In genomic region chr2:59677095-59677609, GRCh38 we compare ENCODE assay signal across 27 cellular contexts.
DNase-seq lines count a peak whose midpoint lies in the region; ATAC-seq, FAIRE-seq and TF ChIP-seq lines count a peak whose summit lies in the region.
"Had no signal": no experiment of that assay in that cellular context is flagged by ENCODE, and none has a peak within 500 bp of the region (broad histone marks: within the 10 kb centered on the region; RNA-seq: fewer than 3 reads in every experiment).

No MANE protein-coding gene starts in this region.

- H3K9ac ChIP-seq in H1 (replicated peaks in 1 of 4; ENCODE audit: extremely low read depth in 1 of 4, low read depth in 3 of 4, low read length in 3 of 4) (no peak overlapping the region), colonic mucosa (ENCODE audit: low read depth in 2 of 2, low read length in 2 of 2) (no peak overlapping the region)
- H3K9ac ChIP-seq: KMS-11 had no signal

- H3K27me3 Mint-ChIP-seq in HFFc6 (ENCODE audit: insufficient read depth), result no peaks in the 10 kb centered on the region
- no peaks in the 10 kb centered on the region for H3K27me3 Mint-ChIP-seq in effector memory CD8-positive, alpha-beta T cell
- H3K27me3 Mint-ChIP-seq: B cell had no signal

- FAIRE-seq in A549 (lab: Jason Lieb, UNC), result no peak
- FAIRE-seq in H1 (lab: Jason Lieb, UNC), result no peak
- FAIRE-seq: D721Med had no signal

- H3K4me2 ChIP-seq in A549 (no peak overlapping the region), H1 (ENCODE audit: insufficient read depth in 1 of 2, low read depth in 2 of 2, low read length in 2 of 2) (no peak overlapping the region)
- H3K4me2 ChIP-seq: KMS-11 had no signal

- no peak overlapping the region for H2BK5ac ChIP-seq in H1 (ENCODE audit: low read depth, low read length)

- H3K18ac ChIP-seq in H1 (ENCODE audit: extremely low read depth, low read length), result no peak overlapping the region

- H3K27ac ChIP-seq in A549, result no peak overlapping the region
- H3K27ac ChIP-seq in H1 (ENCODE audit: low read depth, low read length), result no peak overlapping the region
- H3K27ac ChIP-seq in colonic mucosa, result no peak overlapping the region
- H3K27ac ChIP-seq: KMS-11, RWPE1, SJCRH30 had no signal

- POLR2A ChIA-PET in A549 (lab: Yijun Ruan, JAX) (no interaction called here), H1 (lab: Charles Lee; ENCODE audit: partially characterized antibody) (no interaction called here)

- no peak overlapping the region for H3K4me3 Mint-ChIP-seq in HFFc6
- no peak overlapping the region for H3K4me3 Mint-ChIP-seq in effector memory CD8-positive, alpha-beta T cell
- H3K4me3 Mint-ChIP-seq: B cell; CD14-positive monocyte; T-helper 1 cell treated with Interleukin-12 subunit alpha and Interleukin-12 subunit beta and Interleukin-4 antibody, amounts not matched to agents 30 μg/mL and 1 μg/mL, for 36 hours had no signal

- no peak for TF ChIP-seq POLR2A in A549 (IDR thresholded peaks at IDR 0.05; ENCODE audit: low read length)
- no peak for TF ChIP-seq POLR2A in H1 (IDR thresholded peaks at IDR 0.05; ENCODE audit: control extremely low read depth in 1 of 2, low read depth in 2 of 2, low read length in 2 of 2)

- no peak overlapping the region for H3K27ac Mint-ChIP-seq in HFFc6
- H3K27ac Mint-ChIP-seq in effector memory CD8-positive, alpha-beta T cell, result no peak overlapping the region
- H3K27ac Mint-ChIP-seq: B cell; CD14-positive monocyte; T-helper 1 cell treated with Interleukin-12 subunit alpha and Interleukin-12 subunit beta and Interleukin-4 antibody, amounts not matched to agents 30 μg/mL and 1 μg/mL, for 36 hours had no signal

- H4K5ac ChIP-seq in H1 (ENCODE audit: insufficient read length, low read depth, low read length), result no peak overlapping the region

- no peak overlapping the region for H2AK5ac ChIP-seq in H1 (ENCODE audit: low read depth, low read length)

- H4K91ac ChIP-seq in H1 (replicated peaks; ENCODE audit: insufficient read length, low read length), result no peak overlapping the region

- no peak overlapping the region for H2BK20ac ChIP-seq in H1 (ENCODE audit: low read length)

- H3K4me1 Mint-ChIP-seq in HFFc6 (ENCODE audit: low read depth), result no peaks in the 10 kb centered on the region
- H3K4me1 Mint-ChIP-seq in effector memory CD8-positive, alpha-beta T cell (ENCODE audit: low read depth in 2 of 2), result no peaks in the 10 kb centered on the region

- H3K27me3 ChIP-seq in H1 (replicated peaks in 1 of 4; ENCODE audit: control insufficient read depth in 3 of 4, extremely low read depth in 1 of 4, insufficient read depth in 3 of 4, low read length in 3 of 4) (no peaks in the 10 kb centered on the region), colonic mucosa (no peaks in the 10 kb centered on the region)
- H3K27me3 ChIP-seq: SJCRH30 had no signal

- H3K23me2 ChIP-seq in H1 (ENCODE audit: low read depth, low read length), result no peaks in the 10 kb centered on the region

- H3K4me3 ChIP-seq in A549 (no peak overlapping the region), H1 (ENCODE audit: extremely low read depth in 1 of 4, insufficient read depth in 2 of 4, low read depth in 3 of 4, low read length in 4 of 4) (no peak overlapping the region), colonic mucosa (no peak overlapping the region)
- H3K4me3 ChIP-seq: SJCRH30 had no signal

- intact Hi-C loops in colonic mucosa (cut with DNase I), result no loop called here

- no peak overlapping the region for H3K4ac ChIP-seq in H1 (replicated peaks; ENCODE audit: insufficient read length, low read depth, low read length)

- CTCF ChIA-PET in A549 (lab: Yijun Ruan, JAX) (no interaction called here), H1 (lab: Charles Lee; ENCODE audit: partially characterized antibody) (no interaction called here)

- 1% methylated on average over 2 of the region's 2 CpGs for WGBS in A549 (ENCODE audit: missing lambda C conversion rate)
- WGBS in H1 (ENCODE audit: extremely low coverage in 1 of 2, insufficient coverage in 1 of 2, insufficient read length in 1 of 2, insufficient replicate concordance in 2 of 2, low coverage in 1 of 2, low lambda C conversion rate in 2 of 2, missing lambda C conversion rate in 1 of 2), 2 experiments, result 89% methylated on average over 2 of the region's 2 CpGs; no CpG with 5 or more reads in 1 of the 2 experiments

- H4K20me1 ChIP-seq in H1 (replicated peaks in 1 of 2; ENCODE audit: control insufficient read depth in 1 of 2, insufficient read depth in 2 of 2, low read length in 2 of 2), result no peaks in the 10 kb centered on the region

- TF ChIP-seq CTCF in A549 (IDR thresholded peaks at IDR 0.05) (no peak), H1 (IDR thresholded peaks at IDR 0.05; ENCODE audit: control extremely low read depth in 1 of 3, insufficient read depth in 1 of 3, low read depth in 1 of 3, low read length in 3 of 3) (no peak), colonic mucosa (IDR thresholded peaks at IDR 0.05) (no peak), HFFc6 (IDR thresholded peaks at IDR 0.05) (no peak)

- H3K9me3 ChIP-seq in A549 (no peaks in the 10 kb centered on the region), H1 (ENCODE audit: insufficient read depth in 2 of 2, low read depth in 1 of 2, low read length in 1 of 2) (no peaks in the 10 kb centered on the region), colonic mucosa (no peaks in the 10 kb centered on the region)
- H3K9me3 ChIP-seq: SJCRH30 had no signal

- H3K4me1 ChIP-seq in A549 (no peaks in the 10 kb centered on the region), H1 (replicated peaks in 1 of 4; ENCODE audit: control insufficient read depth in 3 of 4, insufficient read depth in 4 of 4, low read length in 3 of 4) (no peaks in the 10 kb centered on the region), colonic mucosa (no peaks in the 10 kb centered on the region)
- H3K4me1 ChIP-seq: SJCRH30 had no signal

- no peak overlapping the region for H4K8ac ChIP-seq in H1 (ENCODE audit: extremely low read depth, insufficient read depth, low read length)

- no peak for DNase-seq in A549 (ENCODE audit: low read depth in 1 of 2, low spot score in 1 of 2)
- DNase-seq in KBM-7, result peak; percentile 12
- peak; percentile 74 for DNase-seq in NOMO-1 treated with DMSO at 0.1 percent for 48 hours (lab: John Stamatoyannopoulos, UW; ENCODE audit: unreplicated experiment)
- DNase-seq in H1 (ENCODE audit: low read depth in 1 of 2, low spot score in 2 of 2), result no peak
- no peak for DNase-seq in colonic mucosa
- no peak for DNase-seq in HFFc6
- DNase-seq in effector memory CD8-positive, alpha-beta T cell, result no peak
- DNase-seq: DMS53; EL; GF-D8; NCI-H1048; NCI-H1417 treated with DMSO at 0.1 percent for 48 hours; NCI-H187 treated with DMSO at 0.1 percent for 48 hours; NCI-H2107; NCI-H2227 treated with DMSO at 0.1 percent for 48 hours; NCI-H510A; NCI-H748 treated with DMSO at 0.1 percent for 48 hours; NK-92 treated with Interleukin-12 subunit alpha and Interleukin-12 subunit beta, amount 100 ng/mL, for 24 hours; PC-3; SJCRH30 had no signal

- TF ChIP-seq RAD21 in A549 (conservative IDR thresholded peaks at IDR 0.05 in 1 of 2, IDR thresholded peaks at IDR 0.05 in 1 of 2) (no peak), H1 (IDR thresholded peaks at IDR 0.05 in 1 of 2, conservative IDR thresholded peaks at IDR 0.05 in 1 of 2; ENCODE audit: low read depth in 2 of 2, low read length in 2 of 2) (no peak)

- TF ChIP-seq EP300 in A549 (IDR thresholded peaks at IDR 0.05) (no peak), H1 (IDR thresholded peaks at IDR 0.05; ENCODE audit: borderline replicate concordance in 1 of 2, low read depth in 2 of 2, low read length in 2 of 2) (no peak)

- H3K9me3 Mint-ChIP-seq in HFFc6, result peaks cover 8% of the 10 kb centered on the region
- H3K9me3 Mint-ChIP-seq in effector memory CD8-positive, alpha-beta T cell, result peaks cover 0 to 3% of the 10 kb centered on the region in 2 donors
- H3K9me3 Mint-ChIP-seq: CD14-positive monocyte; T-helper 1 cell treated with Interleukin-12 subunit alpha and Interleukin-12 subunit beta and Interleukin-4 antibody, amounts not matched to agents 30 μg/mL and 1 μg/mL, for 36 hours had no signal

- no peaks in the 10 kb centered on the region for H3K36me3 ChIP-seq in H1 (ENCODE audit: control insufficient read depth in 2 of 4, insufficient read depth in 4 of 4, low read length in 3 of 4)
- H3K36me3 ChIP-seq in colonic mucosa, result no peaks in the 10 kb centered on the region
- H3K36me3 ChIP-seq: SJCRH30 had no signal

- no peak overlapping the region for H2BK120ac ChIP-seq in H1 (replicated peaks; ENCODE audit: low read depth, low read length)

- H3K79me1 ChIP-seq in H1 (ENCODE audit: low read depth, low read length), result no peaks in the 10 kb centered on the region

- no peaks in the 10 kb centered on the region for H3K36me3 Mint-ChIP-seq in HFFc6 (ENCODE audit: low read depth)
- no peaks in the 10 kb centered on the region for H3K36me3 Mint-ChIP-seq in effector memory CD8-positive, alpha-beta T cell (ENCODE audit: insufficient read depth)
- H3K36me3 Mint-ChIP-seq: CD14-positive monocyte had no signal

- no peak overlapping the region for H2BK12ac ChIP-seq in H1 (ENCODE audit: low read depth, low read length)

- no peak overlapping the region for H3K56ac ChIP-seq in H1 (replicated peaks; ENCODE audit: insufficient read length, low read depth, low read length)

- H2AFZ ChIP-seq in H1 (ENCODE audit: low read length), result no peak overlapping the region

- no peak overlapping the region for H3K14ac ChIP-seq in H1 (ENCODE audit: insufficient read length)

- H3K23ac ChIP-seq in H1 (ENCODE audit: insufficient read length), result no peak overlapping the region

- in situ Hi-C loops in KBM-7 (cut with MboI; ENCODE audit: low pct_unique_long_range_greater_than_20kb, low sequenced_read_pairs), result no loop called here

- ATAC-seq in A549 (no peak), HG03039 (IDR thresholded peaks at IDR 0.05; ENCODE audit: unreplicated experiment) (no peak)
- no peak for ATAC-seq in effector memory CD8-positive, alpha-beta T cell (replicated peaks)
- ATAC-seq: PC-3 had no signal

- no peak overlapping the region for H2BK15ac ChIP-seq in H1 (ENCODE audit: low read length)

- H3K79me2 ChIP-seq in H1 (ENCODE audit: control insufficient read depth in 1 of 2, insufficient read depth in 2 of 2, low read length in 2 of 2), result no peaks in the 10 kb centered on the region

TF ChIP-seq in A549, 52 proteins besides CTCF, POLR2A, EP300 and RAD21:
- TF ChIP-seq MAFK (IDR thresholded peaks at IDR 0.05; ENCODE audit: partially characterized antibody) (peak; percentile 94), NR3C1 (IDR thresholded peaks at IDR 0.05) (no peak)

TF ChIP-seq in H1, 55 proteins besides CTCF, POLR2A, EP300 and RAD21:
- TF ChIP-seq MAFK (IDR thresholded peaks at IDR 0.05; ENCODE audit: low read depth, low read length), result peak; percentile 64; the same call in 1 of the 2 replicates
- no peak for TF ChIP-seq CBX5 (IDR thresholded peaks at IDR 0.05; ENCODE audit: low read depth, low read length)

Comparison
In these comparisons a context has a peak if more than half of its experiments do, and no peak if none do; other contexts are left out.
1. DNase-seq: peak in KBM-7 (single experiment) and NOMO-1 treated with DMSO at 0.1 percent for 48 hours (single experiment); none in A549 (0 of 2), H1 (0 of 2), colonic mucosa (single experiment), HFFc6 (single experiment) and effector memory CD8-positive, alpha-beta T cell (0 of 3).
2. Of the 18 proteins assayed by ChIP-seq in both H1 and A549: peak only in H1: none; only in A549: none; in both: MAFK; in neither: 17.